Comparison of ENCODE assay signal across 17 cellular contexts in the genomic region with DNA sequence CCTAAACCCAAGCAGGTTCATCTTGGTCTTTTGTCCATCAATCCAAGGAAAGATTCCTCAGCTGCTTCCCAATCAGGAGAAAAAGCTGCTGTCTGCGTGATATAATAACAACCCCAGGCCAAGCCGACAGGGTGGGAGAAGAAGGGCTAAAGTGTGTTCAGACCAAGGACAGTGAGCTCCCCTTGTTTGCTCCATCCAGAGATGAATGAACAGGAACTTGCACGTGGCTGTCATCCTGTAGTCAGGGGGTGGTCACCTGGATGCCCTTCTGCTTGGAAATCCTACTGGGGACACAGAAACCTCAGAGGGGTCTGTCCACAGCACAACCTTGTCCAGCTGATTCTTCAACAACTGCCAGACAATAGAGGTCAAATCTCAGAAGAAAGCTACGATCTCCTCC.
DNase-seq lines count a peak whose midpoint lies in the region; ATAC-seq, FAIRE-seq and TF ChIP-seq lines count a peak whose summit lies in the region.
"Had no signal": no experiment of that assay in that cellular context is flagged by ENCODE, and none has a peak within 500 bp of the region (broad histone marks: within the 10 kb centered on the region; RNA-seq: fewer than 3 reads in every experiment).

No MANE protein-coding gene starts in this region.

- no peaks in the 10 kb centered on the region for H3K23me2 ChIP-seq in H1 (ENCODE audit: low read depth, low read length)

- no peaks in the 10 kb centered on the region for H4K20me1 ChIP-seq in H1 (replicated peaks in 1 of 2; ENCODE audit: control insufficient read depth in 1 of 2, insufficient read depth in 2 of 2, low read length in 2 of 2)

- no peak overlapping the region for H3K9ac ChIP-seq in H1 (replicated peaks in 1 of 4; ENCODE audit: extremely low read depth in 1 of 4, low read depth in 3 of 4, low read length in 3 of 4)

- 87% methylated on average over 4 of the region's 4 CpGs; no CpG with 5 or more reads in 1 of the 2 experiments for WGBS in H1 (ENCODE audit: extremely low coverage in 1 of 2, insufficient coverage in 1 of 2, insufficient read length in 1 of 2, insufficient replicate concordance in 2 of 2, low coverage in 1 of 2, low lambda C conversion rate in 2 of 2, missing lambda C conversion rate in 1 of 2), 2 experiments

- no peaks in the 10 kb centered on the region for H3K36me3 ChIP-seq in H1 (ENCODE audit: control insufficient read depth in 2 of 4, insufficient read depth in 4 of 4, low read length in 3 of 4)

- H3K4me1 ChIP-seq in H1 (replicated peaks in 1 of 4; ENCODE audit: control insufficient read depth in 3 of 4, insufficient read depth in 4 of 4, low read length in 3 of 4): peaks cover 7 to 16% (median 10%) of the 10 kb centered on the region in 4 experiments

- H2BK15ac ChIP-seq in H1 (ENCODE audit: low read length): no peak overlapping the region

- no peak overlapping the region for H2BK120ac ChIP-seq in H1 (replicated peaks; ENCODE audit: low read depth, low read length)

- intact Hi-C loops in natural killer cell (cut with micrococcal nuclease): no loop called here

- H3K27me3 Mint-ChIP-seq in natural killer cell treated with Interleukin-12 subunit alpha and Interleukin-12 subunit beta and Interleukin-15 and Interleukin-18, amount 100 ng/mL, for 72 hours: peaks cover 23 to 32% of the 10 kb centered on the region in 2 donors
- H3K27me3 Mint-ChIP-seq in natural killer cell (ENCODE audit: low read depth in 2 of 2): peaks cover 13 to 17% of the 10 kb centered on the region in 2 donors
- H3K27me3 Mint-ChIP-seq in stimulated activated memory B cell treated with anti-CD40 and anti-IgM and Interleukin-4, amounts not matched to agents 10 μg/mL and 1 μg/mL and 100 μg/mL, for 72 hours: peaks cover 17% of the 10 kb centered on the region

- H3K27me3 ChIP-seq in H1 (replicated peaks in 1 of 4; ENCODE audit: control insufficient read depth in 3 of 4, extremely low read depth in 1 of 4, insufficient read depth in 3 of 4, low read length in 3 of 4): no peaks in the 10 kb centered on the region

- H3K4me3 ChIP-seq in H1 (ENCODE audit: extremely low read depth in 1 of 4, insufficient read depth in 2 of 4, low read depth in 3 of 4, low read length in 4 of 4): no peak overlapping the region

- peak overlapping the region; percentile 81 for H3K4ac ChIP-seq in H1 (replicated peaks; ENCODE audit: insufficient read length, low read depth, low read length)

- no peak overlapping the region; the same call in 1 of the 2 replicates for H3K27ac ChIP-seq in H1 (ENCODE audit: low read depth, low read length)

- H3K18ac ChIP-seq in H1 (ENCODE audit: extremely low read depth, low read length): no peak overlapping the region

- H3K4me3 Mint-ChIP-seq in natural killer cell treated with Interleukin-12 subunit alpha and Interleukin-12 subunit beta and Interleukin-15 and Interleukin-18, amount 100 ng/mL, for 72 hours: no peak overlapping the region
- H3K4me3 Mint-ChIP-seq in natural killer cell: no peak overlapping the region
- H3K4me3 Mint-ChIP-seq in stimulated activated memory B cell treated with anti-CD40 and anti-IgM and Interleukin-4, amounts not matched to agents 10 μg/mL and 1 μg/mL and 100 μg/mL, for 72 hours: no peak overlapping the region
- H3K4me3 Mint-ChIP-seq: CD4-positive, alpha-beta memory T cell had no signal

- POLR2A ChIA-PET in H1 (lab: Charles Lee; ENCODE audit: partially characterized antibody): no interaction called here

- no peak overlapping the region for H3K27ac Mint-ChIP-seq in natural killer cell treated with Interleukin-12 subunit alpha and Interleukin-12 subunit beta and Interleukin-15 and Interleukin-18, amount 100 ng/mL, for 72 hours
- no peak overlapping the region for H3K27ac Mint-ChIP-seq in natural killer cell
- no peak overlapping the region for H3K27ac Mint-ChIP-seq in stimulated activated memory B cell treated with anti-CD40 and anti-IgM and Interleukin-4, amounts not matched to agents 10 μg/mL and 1 μg/mL and 100 μg/mL, for 72 hours
- H3K27ac Mint-ChIP-seq: CD4-positive, alpha-beta memory T cell had no signal

- no peak for ATAC-seq in natural killer cell treated with Interleukin-12 subunit alpha and Interleukin-12 subunit beta and Interleukin-15 and Interleukin-18, amount 100 ng/mL, for 72 hours
- ATAC-seq in natural killer cell (no peak), HG02623 (IDR thresholded peaks at IDR 0.05; ENCODE audit: unreplicated experiment) (no peak)
- no peak for ATAC-seq in stimulated activated memory B cell treated with anti-CD40 and anti-IgM and Interleukin-4, amounts not matched to agents 10 μg/mL and 1 μg/mL and 100 μg/mL, for 72 hours

- no peak for FAIRE-seq in H1 (lab: Jason Lieb, UNC)
- FAIRE-seq: G401.6, GM12892 had no signal

- DNase-seq in natural killer cell treated with Interleukin-12 subunit alpha and Interleukin-12 subunit beta and Interleukin-15 and Interleukin-18, amount 100 ng/mL, for 72 hours (ENCODE audit: low spot score): peak; percentile 22
- DNase-seq in natural killer cell (no peak), SK-MEL-5 (ENCODE audit: low read depth, low spot score) (peak; percentile 64), H1 (ENCODE audit: low read depth in 1 of 2, low spot score in 2 of 2) (no peak), COLO829 (ENCODE audit: low spot score) (no peak)
- DNase-seq: C1 segment of cervical spinal cord; Caco-2; CD4-positive, alpha-beta memory T cell; DMS153; DND-41; GOT3; H7; HCEC 1CT had no signal

- no peak overlapping the region for H3K4me2 ChIP-seq in H1 (ENCODE audit: insufficient read depth in 1 of 2, low read depth in 2 of 2, low read length in 2 of 2)

- no peak overlapping the region for H2BK5ac ChIP-seq in H1 (ENCODE audit: low read depth, low read length)

- no peak for TF ChIP-seq POLR2A in H1 (IDR thresholded peaks at IDR 0.05; ENCODE audit: control extremely low read depth in 1 of 2, low read depth in 2 of 2, low read length in 2 of 2)

- TF ChIP-seq CTCF in natural killer cell (IDR thresholded peaks at IDR 0.05) (no peak), H1 (IDR thresholded peaks at IDR 0.05; ENCODE audit: control extremely low read depth in 1 of 3, insufficient read depth in 1 of 3, low read depth in 1 of 3, low read length in 3 of 3) (no peak)

- no peak overlapping the region for H3K14ac ChIP-seq in H1 (ENCODE audit: insufficient read length)

- no peak overlapping the region for H2AK5ac ChIP-seq in H1 (ENCODE audit: low read depth, low read length)

- H4K5ac ChIP-seq in H1 (ENCODE audit: insufficient read length, low read depth, low read length): no peak overlapping the region

- no peak overlapping the region for H4K91ac ChIP-seq in H1 (replicated peaks; ENCODE audit: insufficient read length, low read length)

- H2BK20ac ChIP-seq in H1 (ENCODE audit: low read length): no peak overlapping the region

- H3K4me1 Mint-ChIP-seq in natural killer cell treated with Interleukin-12 subunit alpha and Interleukin-12 subunit beta and Interleukin-15 and Interleukin-18, amount 100 ng/mL, for 72 hours (ENCODE audit: low read depth in 2 of 2): peaks cover 0 to 3% of the 10 kb centered on the region in 2 donors
- H3K4me1 Mint-ChIP-seq in natural killer cell: peaks cover 0 to 5% of the 10 kb centered on the region in 2 donors
- peaks cover 6% of the 10 kb centered on the region for H3K4me1 Mint-ChIP-seq in stimulated activated memory B cell treated with anti-CD40 and anti-IgM and Interleukin-4, amounts not matched to agents 10 μg/mL and 1 μg/mL and 100 μg/mL, for 72 hours

- CTCF ChIA-PET in H1 (lab: Charles Lee; ENCODE audit: partially characterized antibody): interaction anchor here (0.6 to 2.0 kb wide), 6 partner anchors 10 to 1768 kb away, joined by 3 to 5 read pairs (median 4); no protein-coding TSS in a partner anchor

- H3K23ac ChIP-seq in H1 (ENCODE audit: insufficient read length): no peak overlapping the region

- H3K79me2 ChIP-seq in H1 (ENCODE audit: control insufficient read depth in 1 of 2, insufficient read depth in 2 of 2, low read length in 2 of 2): no peaks in the 10 kb centered on the region

- TF ChIP-seq EP300 in H1 (IDR thresholded peaks at IDR 0.05; ENCODE audit: borderline replicate concordance in 1 of 2, low read depth in 2 of 2, low read length in 2 of 2): no peak

- H3K56ac ChIP-seq in H1 (replicated peaks; ENCODE audit: insufficient read length, low read depth, low read length): no peak overlapping the region

- no peaks in the 10 kb centered on the region for H3K79me1 ChIP-seq in H1 (ENCODE audit: low read depth, low read length)

- H4K8ac ChIP-seq in H1 (ENCODE audit: extremely low read depth, insufficient read depth, low read length): no peak overlapping the region

- TF ChIP-seq RAD21 in H1 (IDR thresholded peaks at IDR 0.05 in 1 of 2, conservative IDR thresholded peaks at IDR 0.05 in 1 of 2; ENCODE audit: low read depth in 2 of 2, low read length in 2 of 2): no peak

- in situ Hi-C loops in SK-MEL-5 (cut with HindIII; ENCODE audit: low pct_unique_long_range_greater_than_20kb, low sequenced_read_pairs): loop anchor here (25.0 kb wide), 2 partner anchors 1048 to 1298 kb away; no protein-coding TSS in a partner anchor

- no peak overlapping the region for H2AFZ ChIP-seq in H1 (ENCODE audit: low read length)

- H3K9me3 Mint-ChIP-seq in natural killer cell treated with Interleukin-12 subunit alpha and Interleukin-12 subunit beta and Interleukin-15 and Interleukin-18, amount 100 ng/mL, for 72 hours: no peaks in the 10 kb centered on the region
- H3K9me3 Mint-ChIP-seq in natural killer cell: no peaks in the 10 kb centered on the region
- peaks cover 5% of the 10 kb centered on the region for H3K9me3 Mint-ChIP-seq in stimulated activated memory B cell treated with anti-CD40 and anti-IgM and Interleukin-4, amounts not matched to agents 10 μg/mL and 1 μg/mL and 100 μg/mL, for 72 hours
- H3K9me3 Mint-ChIP-seq: CD4-positive, alpha-beta memory T cell had no signal

- H3K9me3 ChIP-seq in H1 (ENCODE audit: insufficient read depth in 2 of 2, low read depth in 1 of 2, low read length in 1 of 2): peaks cover 0 to 7% of the 10 kb centered on the region in 2 experiments; a peak in 1 of 4 replicates
- H3K9me3 ChIP-seq: Caco-2 had no signal

- H3K36me3 Mint-ChIP-seq in natural killer cell treated with Interleukin-12 subunit alpha and Interleukin-12 subunit beta and Interleukin-15 and Interleukin-18, amount 100 ng/mL, for 72 hours: no peaks in the 10 kb centered on the region
- no peaks in the 10 kb centered on the region for H3K36me3 Mint-ChIP-seq in natural killer cell
- no peaks in the 10 kb centered on the region for H3K36me3 Mint-ChIP-seq in stimulated activated memory B cell treated with anti-CD40 and anti-IgM and Interleukin-4, amounts not matched to agents 10 μg/mL and 1 μg/mL and 100 μg/mL, for 72 hours
- H3K36me3 Mint-ChIP-seq: CD4-positive, alpha-beta memory T cell had no signal

- H2BK12ac ChIP-seq in H1 (ENCODE audit: low read depth, low read length): no peak overlapping the region

TF ChIP-seq in H1, 55 proteins besides CTCF, POLR2A, EP300 and RAD21:
- no peak for TF ChIP-seq SIX5 (IDR thresholded peaks at IDR 0.05; ENCODE audit: low read depth, low read length)
- TF ChIP-seq TCF12 (IDR thresholded peaks at IDR 0.05; ENCODE audit: low read depth, low read length): no peak
- no peak for TF ChIP-seq RXRA (IDR thresholded peaks at IDR 0.05; ENCODE audit: insufficient read depth, low read depth, low read length)
- no peak for TF ChIP-seq POLR2AphosphoS5 (IDR thresholded peaks at IDR 0.05; ENCODE audit: low read depth, low read length)
- TF ChIP-seq JUND (IDR thresholded peaks at IDR 0.05; ENCODE audit: low read length): no peak

Comparison
In these comparisons a context has a peak if more than half of its experiments do, and no peak if none do; other contexts are left out.
1. DNase-seq: peak in natural killer cell treated with Interleukin-12 subunit alpha and Interleukin-12 subunit beta and Interleukin-15 and Interleukin-18, amount 100 ng/mL, for 72 hours (single experiment) and SK-MEL-5 (single experiment); none in natural killer cell (single experiment), H1 (0 of 2) and COLO829 (single experiment).